ENCODE assay signal across 19 cellular contexts in the genomic region with DNA sequence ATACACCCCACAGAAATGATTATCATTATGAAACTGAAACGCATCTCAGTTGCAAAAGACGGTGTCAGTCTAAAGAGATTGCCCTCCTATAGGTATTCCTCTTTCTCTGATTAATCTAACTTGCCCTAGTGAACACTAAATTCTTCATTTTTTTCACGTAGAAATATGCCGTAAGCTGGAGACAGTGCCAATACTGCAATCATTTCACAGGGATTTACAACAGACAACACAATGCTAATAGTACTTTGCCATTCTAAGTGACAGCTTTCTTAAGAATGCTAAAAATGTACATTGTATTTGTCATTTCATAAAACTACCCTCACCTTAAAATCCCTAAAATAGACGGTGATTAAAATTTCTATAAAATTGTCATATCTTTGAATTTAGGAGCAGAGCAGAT. TPM values are rescaled to one million over a fixed set of nuclear protein-coding genes. Genes with fewer than 3 reads are reported as not detected.
DNase-seq lines count a peak whose midpoint lies in the region; ATAC-seq and TF ChIP-seq lines count a peak whose summit lies in the region.
"Had no signal": no experiment of that assay in that cellular context is flagged by ENCODE, and none has a peak within 500 bp of the region (broad histone marks: within the 10 kb centered on the region; RNA-seq: fewer than 3 reads in every experiment).

No MANE protein-coding gene starts in this region.

- H3K4me2 ChIP-seq in OCI-LY3 (ENCODE audit: low read length): 0 out of 2 replicates have a peak overlapping the region, but pooled peaks have one; percentile 14
- no peak overlapping the region for H3K4me2 ChIP-seq in OCI-LY7 (ENCODE audit: low read length)
- H3K4me2 ChIP-seq: PC-9 had no signal

- H3K27me3 ChIP-seq in A673 (replicated peaks; ENCODE audit: insufficient read depth, low read depth, low read length, poor library complexity) (no peaks in the 10 kb centered on the region), OCI-LY3 (ENCODE audit: low read depth, low read length) (no peaks in the 10 kb centered on the region), gastrocnemius medialis (peaks cover 24 to 32% (median 28%) of the 10 kb centered on the region in 3 donors)

- BruUV-seq in A673 (replicated peaks; lab: Mats Ljungman, UMichigan) (no TSS peak), OCI-LY7 (replicated peaks; lab: Mats Ljungman, UMichigan) (no TSS peak)

- no peak for DNase-seq in A673 (ENCODE audit: low spot score)
- peak; percentile 39 for DNase-seq in fibroblast of pulmonary artery (ENCODE audit: low read depth)
- no peak for DNase-seq in gastrocnemius medialis
- no peak for DNase-seq in omental fat pad (ENCODE audit: low spot score)
- no peak for DNase-seq in OCI-LY7 (ENCODE audit: low spot score)
- DNase-seq: CD8-positive, alpha-beta T cell; DND-41; GDM1; GM23248; KBM-7; NCI-H1048; NCI-H146; NCI-H2081 treated with DMSO at 0.1 percent for 48 hours; NCI-H526; NK-92 treated with Interleukin-12 subunit alpha and Interleukin-12 subunit beta, amount 100 ng/mL, for 24 hours; PC-9 had no signal

- H3K79me2 ChIP-seq in OCI-LY3 (ENCODE audit: low read length) (no peaks in the 10 kb centered on the region), OCI-LY7 (ENCODE audit: insufficient read depth, low read depth, low read length) (no peaks in the 10 kb centered on the region)

- H3K27ac ChIP-seq in A673 (ENCODE audit: low read depth, low read length, poor library complexity, severe bottlenecking) (no peak overlapping the region), OCI-LY3 (ENCODE audit: low read length) (no peak overlapping the region), gastrocnemius medialis (peak overlapping the region; percentile 76 to 84 (median 80)), OCI-LY7 (ENCODE audit: low read depth, low read length, poor library complexity, severe bottlenecking) (no peak overlapping the region)
- H3K27ac ChIP-seq: GM23248, PC-9 had no signal

- TF ChIP-seq CTCF in A673 (conservative IDR thresholded peaks at IDR 0.05; ENCODE audit: low read depth, low read length) (no peak), OCI-LY3 (IDR thresholded peaks at IDR 0.05; ENCODE audit: low read depth, low read length) (no peak), fibroblast of pulmonary artery (IDR thresholded peaks at IDR 0.05; ENCODE audit: low read length, missing control alignments) (no peak), gastrocnemius medialis (IDR thresholded peaks at IDR 0.05 in 4 of 5, conservative IDR thresholded peaks at IDR 0.05 in 1 of 5) (no peak), omental fat pad (IDR thresholded peaks at IDR 0.05) (no peak), OCI-LY7 (conservative IDR thresholded peaks at IDR 0.05; ENCODE audit: low read length) (no peak)

- H3K36me3 ChIP-seq in A673 (ENCODE audit: insufficient read depth, low read length, poor library complexity, severe bottlenecking): peaks cover 31% of the 10 kb centered on the region
- no peaks in the 10 kb centered on the region for H3K36me3 ChIP-seq in OCI-LY3 (replicated peaks; ENCODE audit: low read depth, low read length)
- no peaks in the 10 kb centered on the region for H3K36me3 ChIP-seq in gastrocnemius medialis
- H3K36me3 ChIP-seq in OCI-LY7 (ENCODE audit: insufficient read depth, low read length): no peaks in the 10 kb centered on the region

- peaks cover 92% of the 10 kb centered on the region for H3K4me1 ChIP-seq in A673 (ENCODE audit: insufficient read depth, low read length, poor library complexity, severe bottlenecking)
- no peaks in the 10 kb centered on the region for H3K4me1 ChIP-seq in OCI-LY3 (ENCODE audit: low read length)
- peaks cover 35 to 46% of the 10 kb centered on the region in 2 donors for H3K4me1 ChIP-seq in gastrocnemius medialis
- H3K4me1 ChIP-seq in OCI-LY7 (ENCODE audit: insufficient read depth, low read length, poor library complexity, severe bottlenecking): no peaks in the 10 kb centered on the region

- TF ChIP-seq POLR2A in gastrocnemius medialis (IDR thresholded peaks at IDR 0.05): no peak

- intact Hi-C loops in A673 (cut with micrococcal nuclease; ENCODE audit: unreplicated experiment): no loop called here
- intact Hi-C loops in gastrocnemius medialis (cut with DNase I; ENCODE audit: low total_unique reads): loop anchor here (5.0 kb wide), 3 partner anchors 63 to 1058 kb away; no protein-coding TSS in a partner anchor
- intact Hi-C loops in OCI-LY7 (cut with micrococcal nuclease; ENCODE audit: unreplicated experiment): no loop called here

- no peaks in the 10 kb centered on the region for H3K9me3 ChIP-seq in A673 (ENCODE audit: low read depth, low read length, poor library complexity, severe bottlenecking)
- no peaks in the 10 kb centered on the region for H3K9me3 ChIP-seq in OCI-LY3 (ENCODE audit: insufficient read depth, low read length)
- no peaks in the 10 kb centered on the region for H3K9me3 ChIP-seq in gastrocnemius medialis
- no peaks in the 10 kb centered on the region for H3K9me3 ChIP-seq in OCI-LY7 (ENCODE audit: low read length)

- H4K20me1 ChIP-seq in OCI-LY3 (ENCODE audit: insufficient read depth, low read length) (no peaks in the 10 kb centered on the region), OCI-LY7 (ENCODE audit: insufficient read depth, low read length) (no peaks in the 10 kb centered on the region)

- in situ Hi-C loops in gastrocnemius medialis (cut with MboI; ENCODE audit: low sequenced_read_pairs in 4 of 4): loop anchor here in 1 of 4 donors (25.0 kb wide), 1 partner anchor 918 kb away; no protein-coding TSS in a partner anchor

- ATAC-seq in gastrocnemius medialis: no peak
- ATAC-seq in omental fat pad (ENCODE audit: low FRiP score): no peak
- ATAC-seq in HG02571 (IDR thresholded peaks at IDR 0.05; ENCODE audit: unreplicated experiment): no peak
- no peak for ATAC-seq in HG02610 (IDR thresholded peaks at IDR 0.05; ENCODE audit: unreplicated experiment)
- ATAC-seq: CD8-positive, alpha-beta T cell had no signal

- no peak overlapping the region for H3K9ac ChIP-seq in OCI-LY3 (ENCODE audit: low read length)
- H3K9ac ChIP-seq: GM23248 had no signal

- no peaks in the 10 kb centered on the region for H3K9me2 ChIP-seq in OCI-LY7 (ENCODE audit: insufficient read depth, low read length)

- CTCF ChIA-PET in A673 (lab: Charles Lee) (no interaction called here), OCI-LY7 (lab: Charles Lee; ENCODE audit: unreplicated experiment) (no interaction called here)

- POLR2A ChIA-PET in A673 (lab: Charles Lee; ENCODE audit: low non-redundant PET) (no interaction called here), OCI-LY7 (lab: Charles Lee) (interaction anchor here (0.6 kb wide), 1 partner anchor 370 kb away, joined by 3 read pairs; no protein-coding TSS in a partner anchor)

- H3K4me3 ChIP-seq in A673 (ENCODE audit: low read depth, low read length, poor library complexity, severe bottlenecking): peak overlapping the region; percentile 6
- no peak overlapping the region for H3K4me3 ChIP-seq in OCI-LY3 (ENCODE audit: low read length)
- H3K4me3 ChIP-seq in fibroblast of pulmonary artery (replicated peaks; ENCODE audit: low read depth, low read length): peak overlapping the region; percentile 42
- H3K4me3 ChIP-seq in gastrocnemius medialis: peak overlapping the region; percentile 0 to 79 (median 9)
- no peak overlapping the region for H3K4me3 ChIP-seq in OCI-LY7 (ENCODE audit: low read depth, low read length, poor library complexity, severe bottlenecking)
- H3K4me3 ChIP-seq: GM23248, PC-9 had no signal

- H2AFZ ChIP-seq in OCI-LY3 (ENCODE audit: low read depth, low read length) (no peak overlapping the region), OCI-LY7 (ENCODE audit: low read length) (no peak overlapping the region)
- H2AFZ ChIP-seq: GM23248, PC-9 had no signal

RNA-seq across cellular contexts. Expression of a gene that starts 9.2 kb away (rescaled TPM):
- total RNA-seq in A673 (2021) (52.2 and 56.2 TPM in 2 replicates), gastrocnemius medialis (10 to 100 TPM in 1 of 4 donors, 1 to 10 TPM in 3; 5.5 to 10.4 (median 8.2) TPM), omental fat pad (10 to 100 TPM in 3 of 4 donors, 1 to 10 TPM in 1; 4.0 to 50.8 (median 18.8) TPM), OCI-LY7 (2022) (not detected in 2 replicates)
- not detected in 2 replicates for total RNA-seq in OCI-LY7 (2014; rRNA removed; shearing (Covaris generic))
- total RNA-seq: CD8-positive, alpha-beta T cell; PC-9 had no signal

Comparison
In these comparisons a context has a peak if more than half of its experiments do, and no peak if none do; other contexts are left out.
1. H3K27ac ChIP-seq: peak in gastrocnemius medialis (4 of 4); none in A673 (single experiment), OCI-LY3 (single experiment) and OCI-LY7 (single experiment).
2. H3K4me3 ChIP-seq: peak in A673 (single experiment), fibroblast of pulmonary artery (single experiment) and gastrocnemius medialis (4 of 4); none in OCI-LY3 (single experiment) and OCI-LY7 (single experiment).
3. RNA of a gene that starts 9.2 kb away (total RNA-seq): 52.2 to 56.2 TPM in A673, 4.0 to 50.8 TPM in omental fat pad and 5.5 to 10.4 TPM in gastrocnemius medialis; not detected in OCI-LY7; every median in the first group is over 4 times any median in the second.